Comparison of ENCODE assay signal across 8 cellular contexts in the genomic region with DNA sequence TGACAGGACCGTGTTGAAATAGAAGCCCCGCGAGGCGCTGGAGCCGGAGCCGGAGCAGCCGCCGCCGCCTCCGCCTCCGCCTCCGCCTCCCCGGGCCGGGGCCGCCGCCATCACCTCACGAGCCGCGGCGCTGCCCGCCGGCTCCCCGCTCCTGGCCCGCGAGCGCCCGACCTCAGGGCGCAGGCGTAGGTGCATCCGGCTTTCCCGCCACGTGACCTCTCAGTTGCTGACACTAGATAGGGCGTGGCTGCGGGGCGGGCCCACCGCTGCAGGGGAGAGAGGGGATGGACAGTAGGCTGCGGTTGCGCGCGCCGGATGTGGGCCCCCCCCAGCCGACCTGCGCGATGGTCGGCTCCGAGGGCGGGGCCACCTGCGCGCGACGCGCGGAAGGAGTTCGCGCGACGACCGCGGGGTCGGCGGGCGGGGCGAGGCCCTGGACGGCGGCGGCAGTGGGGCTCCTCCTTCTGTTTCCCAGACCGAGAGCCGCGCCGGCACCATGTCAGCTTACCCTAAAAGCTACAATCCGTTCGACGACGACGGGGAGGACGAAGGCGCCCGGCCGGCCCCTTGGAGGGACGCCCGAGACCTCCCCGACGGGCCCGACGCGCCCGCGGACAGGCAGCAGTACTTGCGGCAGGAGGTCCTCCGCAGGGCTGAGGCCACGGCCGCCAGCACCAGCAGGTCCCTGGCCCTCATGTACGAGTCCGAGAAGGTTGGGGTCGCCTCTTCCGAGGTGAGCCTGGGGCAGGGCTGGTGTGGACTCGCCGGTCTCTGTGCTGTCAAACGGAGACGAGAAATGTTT. TPM values are rescaled to one million over a fixed set of nuclear protein-coding genes. Genes with fewer than 3 reads are reported as not detected.
DNase-seq lines count a peak whose midpoint lies in the region; ATAC-seq, FAIRE-seq and TF ChIP-seq lines count a peak whose summit lies in the region.

Gene PI4KA (minus strand): TSS at position 197 of the 802 bp plus-strand sequence. CDS start 86 bp downstream, at position 111.
Gene SNAP29 (plus strand): TSS at position 393 of the 802 bp plus-strand sequence. CDS start 104 bp downstream, at position 497.

- H3K27me3 ChIP-seq in esophagus muscularis mucosa, result no peaks in the 10 kb centered on the region
- no peaks in the 10 kb centered on the region for H3K27me3 ChIP-seq in muscle layer of duodenum (ENCODE audit: low read depth, low read length)

- DNase-seq in DMS79 (lab: John Stamatoyannopoulos, UW) (peak; percentile 67), RCC 7860 (ENCODE audit: low spot score) (peak; percentile 92), esophagus muscularis mucosa (ENCODE audit: extremely low spot score) (peak; percentile 100)
- peak; percentile 99 for DNase-seq in activated T-cell treated with anti-CD3 and anti-CD28 coated beads, Interleukin-2, amount 50 U/mL, for 72 hours
- DNase-seq in stimulated activated CD8-positive, alpha-beta memory T cell treated with anti-CD3 and anti-CD28 coated beads, Interleukin-7, amount 100 ng/mL, for 24 hours (ENCODE audit: low read depth), result peak; percentile 96

- no peak for TF ChIP-seq EP300 in esophagus muscularis mucosa (IDR thresholded peaks at IDR 0.05)

- ATAC-seq in GM21786 (IDR thresholded peaks at IDR 0.05; ENCODE audit: unreplicated experiment), result peak; percentile 92
- peak; percentile 95 to 96 for ATAC-seq in activated T-cell treated with anti-CD3 and anti-CD28 coated beads, Interleukin-2, amount 50 U/mL, for 72 hours (replicated peaks in 1 of 2)

- H3K4me1 Mint-ChIP-seq in activated T-cell treated with anti-CD3 and anti-CD28 coated beads, Interleukin-2, amount 50 U/mL, for 72 hours (ENCODE audit: low read depth), result peaks cover 57% of the 10 kb centered on the region

- H3K36me3 Mint-ChIP-seq in activated T-cell treated with anti-CD3 and anti-CD28 coated beads, Interleukin-2, amount 50 U/mL, for 72 hours (ENCODE audit: insufficient read depth in 2 of 2), result peaks cover 2% of the 10 kb centered on the region in 2 donors

- no peaks in the 10 kb centered on the region for H3K9me3 Mint-ChIP-seq in activated T-cell treated with anti-CD3 and anti-CD28 coated beads, Interleukin-2, amount 50 U/mL, for 72 hours

- H3K27ac ChIP-seq in KOPT-K1 (ENCODE audit: low read depth, low read length, poor library complexity, severe bottlenecking) (peak within 1 kb of the TSS; percentile 75), esophagus muscularis mucosa (replicated peaks in 1 of 4) (peak within 1 kb of the TSS; percentile 91 to 97 (median 96)), muscle layer of duodenum (ENCODE audit: low read length) (peak within 1 kb of the TSS; percentile 60)

- no peak for FAIRE-seq in RCC 7860 (lab: Jason Lieb, UNC)

- H3K36me3 ChIP-seq in KOPT-K1 (ENCODE audit: insufficient read depth, low read length) (peaks cover 16% of the 10 kb centered on the region; the same call in 1 of the 2 replicates), esophagus muscularis mucosa (peaks cover 0 to 19% (median 6%) of the 10 kb centered on the region in 4 donors), muscle layer of duodenum (ENCODE audit: control insufficient read depth in 1 of 2, insufficient read depth in 2 of 2, low read length in 2 of 2) (peaks cover 3 to 5% of the 10 kb centered on the region in 2 donors)

- 2% methylated on average over 16 of the region's 100 CpGs for WGBS in esophagus muscularis mucosa

- no peaks in the 10 kb centered on the region for H3K27me3 Mint-ChIP-seq in activated T-cell treated with anti-CD3 and anti-CD28 coated beads, Interleukin-2, amount 50 U/mL, for 72 hours (ENCODE audit: low read depth)

- TF ChIP-seq CTCF in esophagus muscularis mucosa (IDR thresholded peaks at IDR 0.05), result peak in 2 of 3 experiments; percentile 6 to 18

- H3K9me3 ChIP-seq in KOPT-K1 (ENCODE audit: insufficient read depth, low read length, poor library complexity, severe bottlenecking) (no peaks in the 10 kb centered on the region), esophagus muscularis mucosa (no peaks in the 10 kb centered on the region), muscle layer of duodenum (ENCODE audit: control insufficient read depth in 1 of 2, low read length in 2 of 2) (no peaks in the 10 kb centered on the region)

- H3K27ac Mint-ChIP-seq in activated T-cell treated with anti-CD3 and anti-CD28 coated beads, Interleukin-2, amount 50 U/mL, for 72 hours, result peak within 1 kb of the TSS; percentile 95

- H3K4me3 ChIP-seq in esophagus muscularis mucosa (peak within 1 kb of the TSS; percentile 76 to 94 (median 92)), muscle layer of duodenum (ENCODE audit: low read depth in 1 of 2, low read length in 2 of 2) (peak within 1 kb of the TSS; percentile 90 to 92)

- H3K4me1 ChIP-seq in esophagus muscularis mucosa (peaks cover 31 to 70% (median 49%) of the 10 kb centered on the region in 4 donors), muscle layer of duodenum (ENCODE audit: control insufficient read depth in 1 of 2, insufficient read depth in 2 of 2, low read length in 2 of 2) (peaks cover 18 to 29% of the 10 kb centered on the region in 2 donors)

- peak; percentile 69 for TF ChIP-seq POLR2A in esophagus muscularis mucosa (IDR thresholded peaks at IDR 0.05; ENCODE audit: low read depth)

- intact Hi-C loops in esophagus muscularis mucosa (cut with DNase I), result no loop called here

- peak within 1 kb of the TSS; percentile 82 to 90 for H3K4me3 Mint-ChIP-seq in activated T-cell treated with anti-CD3 and anti-CD28 coated beads, Interleukin-2, amount 50 U/mL, for 72 hours

RNA-seq across cellular contexts. Expression of gene PI4KA, which starts in this region (rescaled TPM):
- total RNA-seq in activated T-cell treated with anti-CD3 and anti-CD28 coated beads, Interleukin-2, amount 50 U/mL, for 72 hours, result 10 to 100 TPM; 60.4 to 63.1 TPM
- 100 to 1,000 TPM in 1 of 4 donors, 10 to 100 TPM in 3; 69.8 to 115 (median 82.3) TPM for total RNA-seq in esophagus muscularis mucosa

RNA-seq across cellular contexts. Expression of gene SNAP29, which starts in this region (rescaled TPM):
- total RNA-seq in activated T-cell treated with anti-CD3 and anti-CD28 coated beads, Interleukin-2, amount 50 U/mL, for 72 hours, result 10 to 100 TPM; 19.8 to 21.0 TPM
- 10 to 100 TPM; 21.2 to 33.6 (median 26.4) TPM for total RNA-seq in esophagus muscularis mucosa

Comparison
In these comparisons a context has a peak if more than half of its experiments do, and no peak if none do; other contexts are left out.
1. Peak in every context shown above with its lines: DNase-seq, ATAC-seq, H3K4me3 ChIP-seq and H3K27ac ChIP-seq.